ENCODE assay signal across 1 cellular context in genomic region chr20:43457640-43458421, GRCh38.
TF ChIP-seq lines count a peak whose summit lies in the region.

Gene SRSF6, plus strand, starts transcription at chr20:43457896. Its CDS starts 138 bp downstream, at chr20:43458034.

TF ChIP-seq in GM12878, 131 proteins besides CTCF, POLR2A, EP300 and RAD21 (continued from another document and continues in another):
- TF ChIP-seq CUX1 (IDR thresholded peaks at IDR 0.05; ENCODE audit: insufficient replicate concordance, low read depth, low read length) = no peak
- TF ChIP-seq DPF2 (IDR thresholded peaks at IDR 0.05) = peak; percentile 84
- TF ChIP-seq ZNF24 (IDR thresholded peaks at IDR 0.05) = 0 out of 2 replicates have a peak, but pooled peaks have one; percentile 23
- TF ChIP-seq CREB1 (IDR thresholded peaks at IDR 0.05; ENCODE audit: low read depth) = peak; percentile 89
- no peak for TF ChIP-seq SUZ12 (IDR thresholded peaks at IDR 0.05; ENCODE audit: unreplicated experiment)
- no peak for TF ChIP-seq ESRRA (IDR thresholded peaks at IDR 0.05; ENCODE audit: low read length)
- TF ChIP-seq KDM1A (IDR thresholded peaks at IDR 0.05; ENCODE audit: borderline replicate concordance) = no peak
- TF ChIP-seq BCL11A (IDR thresholded peaks at IDR 0.05; ENCODE audit: low read depth, low read length) = 0 out of 2 replicates have a peak, but pooled peaks have one; percentile 5
- TF ChIP-seq ATF3 (IDR thresholded peaks at IDR 0.05; ENCODE audit: borderline replicate concordance, extremely low read depth, low read depth, low read length) = no peak
- TF ChIP-seq ZNF592 (IDR thresholded peaks at IDR 0.05) = peak; percentile 16; the same call in 1 of the 2 replicates
- TF ChIP-seq ZNF622 (IDR thresholded peaks at IDR 0.05) = no peak
- TF ChIP-seq ZBTB4 (CRISPR knock-in tag; IDR thresholded peaks at IDR 0.05) = peak; percentile 40; the same call in 1 of the 2 replicates
- no peak for TF ChIP-seq ZBTB33 (IDR thresholded peaks at IDR 0.05)
- TF ChIP-seq IRF3 (IDR thresholded peaks at IDR 0.05) = no peak
- peak; percentile 99 for TF ChIP-seq MYC (IDR thresholded peaks at IDR 0.05; ENCODE audit: insufficient read depth, insufficient read length, insufficient replicate concordance, low read length, severe bottlenecking)
- TF ChIP-seq CEBPB (IDR thresholded peaks at IDR 0.05; ENCODE audit: borderline replicate concordance in 1 of 2, low read depth in 2 of 2, low read length in 2 of 2) = no peak
- TF ChIP-seq CREM (IDR thresholded peaks at IDR 0.05; ENCODE audit: low read depth) = peak; percentile 74
- TF ChIP-seq USF1 (IDR thresholded peaks at IDR 0.05; ENCODE audit: borderline replicate concordance, extremely low read length, insufficient read depth, low read depth, low read length) = peak; percentile 21
- TF ChIP-seq TCF12 (IDR thresholded peaks at IDR 0.05; ENCODE audit: low read depth, low read length) = peak; percentile 39; the same call in 1 of the 2 replicates
- peak; percentile 95 for TF ChIP-seq GATAD2B (conservative IDR thresholded peaks at IDR 0.05; ENCODE audit: low read depth)
- 0 out of 2 replicates have a peak, but pooled peaks have one; percentile 53 for TF ChIP-seq ELK1 (IDR thresholded peaks at IDR 0.05; ENCODE audit: low read depth, low read length)
- TF ChIP-seq KLF5 (IDR thresholded peaks at IDR 0.05; ENCODE audit: partially characterized antibody) = peak; percentile 92
- no peak for TF ChIP-seq IRF4 (IDR thresholded peaks at IDR 0.05; ENCODE audit: low read depth, low read length)
- TF ChIP-seq SMAD1 (IDR thresholded peaks at IDR 0.05; ENCODE audit: low read depth, partially characterized antibody) = peak; percentile 92
- no peak for TF ChIP-seq SKIL (IDR thresholded peaks at IDR 0.05; ENCODE audit: low read depth, poor library complexity, severe bottlenecking)
- TF ChIP-seq TCF7 (IDR thresholded peaks at IDR 0.05; ENCODE audit: borderline replicate concordance) = no peak
- TF ChIP-seq MEF2A (IDR thresholded peaks at IDR 0.05; ENCODE audit: insufficient read depth, low read depth, low read length) = no peak
- TF ChIP-seq RUNX3 (IDR thresholded peaks at IDR 0.05; ENCODE audit: low read length) = peak; percentile 72
- 0 out of 2 replicates have a peak, but pooled peaks have one; percentile 29 for TF ChIP-seq MXI1 (IDR thresholded peaks at IDR 0.05; ENCODE audit: low read depth, low read length)
- no peak for TF ChIP-seq BRCA1 (IDR thresholded peaks at IDR 0.05; ENCODE audit: low read depth, low read length)
- TF ChIP-seq NR2F1 (conservative IDR thresholded peaks at IDR 0.05) = peak; percentile 69
- no peak for TF ChIP-seq KAT2A (conservative IDR thresholded peaks at IDR 0.05; ENCODE audit: control insufficient read depth, low read depth, low read length)
- TF ChIP-seq ETV6 (conservative IDR thresholded peaks at IDR 0.05 in 1 of 2, IDR thresholded peaks at IDR 0.05 in 1 of 2; ENCODE audit: borderline replicate concordance in 1 of 2, low read depth in 1 of 2) = no peak
- no peak for TF ChIP-seq MTA3 (IDR thresholded peaks at IDR 0.05; ENCODE audit: borderline replicate concordance, low read length)
